In genomic region chr16:30335598-30336474, GRCh38 we compare ENCODE assay signal across 8 cellular contexts. TPM values are rescaled to one million over a fixed set of nuclear protein-coding genes. Genes with fewer than 3 reads are reported as not detected.
DNase-seq lines count a peak whose midpoint lies in the region; ATAC-seq, FAIRE-seq and TF ChIP-seq lines count a peak whose summit lies in the region.

No MANE protein-coding gene starts in this region.

- no peak for DNase-seq in GM12891 (ENCODE audit: insufficient read length, low spot score)
- DNase-seq in SJSA1 (ENCODE audit: low read depth in 1 of 2, low spot score in 2 of 2), result no peak
- DNase-seq in endodermal cell, result peak; percentile 52
- no peak for DNase-seq in natural killer cell
- DNase-seq in D721Med (ENCODE audit: insufficient read length, low spot score), result no peak
- no peak for DNase-seq in omental fat pad (ENCODE audit: low spot score)
- DNase-seq in NCI-H2227 (lab: John Stamatoyannopoulos, UW; ENCODE audit: unreplicated experiment), result no peak

- H3K9me3 ChIP-seq in SJSA1 (replicated peaks), result no peaks in the 10 kb centered on the region
- H3K9me3 ChIP-seq in endodermal cell (ENCODE audit: control insufficient read depth, low read length), result no peaks in the 10 kb centered on the region

- no peaks in the 10 kb centered on the region for H3K27me3 ChIP-seq in SJSA1 (replicated peaks)
- H3K27me3 ChIP-seq in endodermal cell (ENCODE audit: control insufficient read depth, insufficient read depth, low read length, poor library complexity, severe bottlenecking), result no peaks in the 10 kb centered on the region

- intact Hi-C loops in natural killer cell (cut with micrococcal nuclease), result loop anchor here (1.0 to 2.0 kb wide), 2 partner anchors 14 to 43 kb away; no protein-coding TSS in a partner anchor

- H3K27ac ChIP-seq in SJSA1, result peak overlapping the region; percentile 83
- H3K27ac ChIP-seq in endodermal cell (ENCODE audit: low read depth, low read length), result no peak overlapping the region

- H3K9ac ChIP-seq in endodermal cell (ENCODE audit: extremely low read depth, low read length, poor library complexity, severe bottlenecking), result no peak overlapping the region

- H3K36me3 Mint-ChIP-seq in endodermal cell (ENCODE audit: low read depth), result peaks cover 2% of the 10 kb centered on the region
- no peaks in the 10 kb centered on the region for H3K36me3 Mint-ChIP-seq in natural killer cell

- peak overlapping the region; percentile 87 for H3K4me3 Mint-ChIP-seq in endodermal cell
- peak overlapping the region; percentile 92 for H3K4me3 Mint-ChIP-seq in natural killer cell

- H3K4me1 ChIP-seq in SJSA1 (replicated peaks), result peaks cover 8% of the 10 kb centered on the region; the same call in 1 of the 2 replicates
- H3K4me1 ChIP-seq in endodermal cell (ENCODE audit: control insufficient read depth, insufficient read depth, low read length), result no peaks in the 10 kb centered on the region

- peaks cover 1% of the 10 kb centered on the region for H3K27me3 Mint-ChIP-seq in endodermal cell (ENCODE audit: insufficient read depth)
- no peaks in the 10 kb centered on the region for H3K27me3 Mint-ChIP-seq in natural killer cell (ENCODE audit: low read depth in 2 of 2)

- ATAC-seq in HG02763 (IDR thresholded peaks at IDR 0.05; ENCODE audit: unreplicated experiment), result peak; percentile 11
- ATAC-seq in natural killer cell, result peak in 1 of 3 donors; percentile 10
- no peak for ATAC-seq in omental fat pad (ENCODE audit: low FRiP score)

- H3K4me1 Mint-ChIP-seq in endodermal cell (peaks cover 11% of the 10 kb centered on the region), natural killer cell (peaks cover 16% of the 10 kb centered on the region in 2 donors)

- no peak for TF ChIP-seq CTCF in endodermal cell (conservative IDR thresholded peaks at IDR 0.05)
- no peak for TF ChIP-seq CTCF in natural killer cell (IDR thresholded peaks at IDR 0.05)
- TF ChIP-seq CTCF in D721Med (IDR thresholded peaks at IDR 0.05; ENCODE audit: insufficient read depth, missing control alignments), result no peak
- TF ChIP-seq CTCF in omental fat pad (IDR thresholded peaks at IDR 0.05), result no peak

- H3K9me3 Mint-ChIP-seq in endodermal cell (no peaks in the 10 kb centered on the region), natural killer cell (no peaks in the 10 kb centered on the region)

- H3K27ac Mint-ChIP-seq in endodermal cell (no peak overlapping the region), natural killer cell (peak overlapping the region; percentile 86 to 89)

- FAIRE-seq in GM12891 (lab: Jason Lieb, UNC), result no peak
- no peak for FAIRE-seq in D721Med (lab: Jason Lieb, UNC)

- peaks cover 4% of the 10 kb centered on the region; the same call in 1 of the 2 replicates for H3K36me3 ChIP-seq in SJSA1
- no peaks in the 10 kb centered on the region for H3K36me3 ChIP-seq in endodermal cell (ENCODE audit: control insufficient read depth, insufficient read depth, low read length)

- H3K4me3 ChIP-seq in SJSA1, result peak overlapping the region; percentile 82
- H3K4me3 ChIP-seq in endodermal cell (ENCODE audit: low read length), result peak overlapping the region; percentile 7

- TF ChIP-seq POLR2A in GM12891 (IDR thresholded peaks at IDR 0.05; ENCODE audit: low read depth, low read length), result no peak

- 76 to 80% methylated on average over 14 to 17 of the region's 17 CpGs for WGBS in endodermal cell (ENCODE audit: insufficient coverage in 1 of 2, insufficient read length in 1 of 2), 2 experiments

TF ChIP-seq in GM12891, 5 proteins besides CTCF, POLR2A, EP300 and RAD21:
- TF ChIP-seq POU2F2 (IDR thresholded peaks at IDR 0.05; ENCODE audit: low read depth, low read length), result no peak
- no peak for TF ChIP-seq POLR2AphosphoS5 (IDR thresholded peaks at IDR 0.05; ENCODE audit: low read depth, low read length)
- TF ChIP-seq SPI1 (IDR thresholded peaks at IDR 0.05; ENCODE audit: low read depth, low read length), result peak; percentile 23
- TF ChIP-seq TAF1 (IDR thresholded peaks at IDR 0.05; ENCODE audit: low read depth, low read length), result no peak
- no peak for TF ChIP-seq PAX5 (IDR thresholded peaks at IDR 0.05; ENCODE audit: insufficient read depth, low read length, severe bottlenecking)
TF ChIP-seq in GM12891: peak in this region for 1.

RNA-seq across cellular contexts. Expression of gene CD2BP2, which starts 19.3 kb away (rescaled TPM):
- 26.4 TPM for polyA plus RNA-seq in GM12891 (2012; ENCODE audit: low read depth, missing spikeins)
- 55.8 and 60.7 TPM in 2 replicates for total RNA-seq in SJSA1 (2014; rRNA removed; shearing (Covaris generic))
- total RNA-seq in endodermal cell (10 to 100 TPM; 75.4 to 76.0 TPM), natural killer cell (100 to 1,000 TPM in 1 of 3 donors, 10 to 100 TPM in 2; 79.5 to 104 (median 87.7) TPM), omental fat pad (10 to 100 TPM; 27.3 to 39.9 (median 35.4) TPM)
- 39.8 TPM for polyA plus RNA-seq in endodermal cell (2013, experiment 1 of 2)
- 35.9 TPM for polyA plus RNA-seq in endodermal cell (2013, experiment 2 of 2)

RNA-seq across cellular contexts. Expression of gene TBC1D10B, which starts 34.5 kb away (rescaled TPM):
- 18.0 TPM for polyA plus RNA-seq in GM12891 (2012; ENCODE audit: low read depth, missing spikeins)
- total RNA-seq in SJSA1 (2014; rRNA removed; shearing (Covaris generic)), result 25.8 and 42.5 TPM in 2 replicates
- 10 to 100 TPM; 30.7 to 36.3 TPM for total RNA-seq in endodermal cell
- polyA plus RNA-seq in endodermal cell (2013, experiment 1 of 2), result 32.4 TPM
- 27.8 TPM for polyA plus RNA-seq in endodermal cell (2013, experiment 2 of 2)
- 10 to 100 TPM; 43.0 to 55.3 (median 50.2) TPM for total RNA-seq in natural killer cell
- 10 to 100 TPM; 19.0 to 28.6 (median 26.7) TPM for total RNA-seq in omental fat pad

RNA-seq across cellular contexts. Expression of gene MYL11, which starts 38.8 kb away (rescaled TPM):
- polyA plus RNA-seq in GM12891 (2012; ENCODE audit: low read depth, missing spikeins), result 1.2 TPM
- total RNA-seq in SJSA1 (2014; rRNA removed; shearing (Covaris generic)), result not detected in 2 replicates
- total RNA-seq in endodermal cell, result 1 to 10 TPM in 1 of 2 donors, not detected in 1; 1.2 TPM
- polyA plus RNA-seq in endodermal cell (2013, experiment 1 of 2), result 0.64 TPM
- 0.62 TPM for polyA plus RNA-seq in endodermal cell (2013, experiment 2 of 2)
- 1 to 10 TPM; 2.9 to 8.0 (median 7.2) TPM for total RNA-seq in natural killer cell
- total RNA-seq in omental fat pad, result not detected

RNA-seq across cellular contexts. Expression of gene SEPTIN1, which starts 46.5 kb away (rescaled TPM):
- polyA plus RNA-seq in GM12891 (2012; ENCODE audit: low read depth, missing spikeins), result 80.3 TPM
- not detected in 2 replicates for total RNA-seq in SJSA1 (2014; rRNA removed; shearing (Covaris generic))
- total RNA-seq in endodermal cell (1 to 10 TPM; 1.1 to 2.3 TPM), natural killer cell (100 to 1,000 TPM; 196 to 210 (median 205) TPM), omental fat pad (1 to 10 TPM in 3 of 4 donors, under 1 TPM in 1; 0.93 to 2.6 (median 2.4) TPM)
- 3.3 TPM for polyA plus RNA-seq in endodermal cell (2013, experiment 1 of 2)
- 2.0 TPM for polyA plus RNA-seq in endodermal cell (2013, experiment 2 of 2)

RNA-seq across cellular contexts. Expression of gene ZNF48, which starts 59.4 kb away (rescaled TPM):
- 3.8 TPM for polyA plus RNA-seq in GM12891 (2012; ENCODE audit: low read depth, missing spikeins)
- 9.6 and 17.3 TPM in 2 replicates for total RNA-seq in SJSA1 (2014; rRNA removed; shearing (Covaris generic))
- total RNA-seq in endodermal cell, result 10 to 100 TPM; 40.1 to 58.4 TPM
- polyA plus RNA-seq in endodermal cell (2013, experiment 1 of 2), result 66.8 TPM
- 70.0 TPM for polyA plus RNA-seq in endodermal cell (2013, experiment 2 of 2)
- 1 to 10 TPM; 5.5 to 7.4 (median 7.1) TPM for total RNA-seq in natural killer cell
- 1 to 10 TPM; 3.4 to 5.4 (median 4.9) TPM for total RNA-seq in omental fat pad
